Comparison of ENCODE assay signal across 20 cellular contexts in genomic region chr5:97075649-97076048, GRCh38.
DNase-seq lines count a peak whose midpoint lies in the region; ATAC-seq and TF ChIP-seq lines count a peak whose summit lies in the region.
"Had no signal": no experiment of that assay in that cellular context is flagged by ENCODE, and none has a peak within 500 bp of the region (broad histone marks: within the 10 kb centered on the region; RNA-seq: fewer than 3 reads in every experiment).

No MANE protein-coding gene starts in this region.

- H3K27ac ChIP-seq in neural cell (ENCODE audit: low read length) (peak overlapping the region; percentile 1), upper lobe of right lung (no peak overlapping the region), suprapubic skin (no peak overlapping the region), RWPE1 (no peak overlapping the region)
- H3K27ac ChIP-seq: GM23248, HL-60 had no signal

- no peak overlapping the region for H3K9ac ChIP-seq in neural cell (ENCODE audit: low read length)
- H3K9ac ChIP-seq: GM23248 had no signal

- H3K4me3 ChIP-seq in neural cell (ENCODE audit: low read length) (peak overlapping the region; percentile 4), upper lobe of right lung (no peak overlapping the region), suprapubic skin (no peak overlapping the region)
- H3K4me3 ChIP-seq: GM23248, HAP-1 had no signal

- H3K27me3 ChIP-seq in neural cell (ENCODE audit: insufficient read depth, low read depth, low read length), result no peaks in the 10 kb centered on the region
- H3K27me3 ChIP-seq in upper lobe of right lung, result peaks cover 3% of the 10 kb centered on the region
- H3K27me3 ChIP-seq in suprapubic skin, result no peaks in the 10 kb centered on the region

- no peak for TF ChIP-seq RAD21 in neural cell (conservative IDR thresholded peaks at IDR 0.05)

- H3K9me2 ChIP-seq in neural cell (ENCODE audit: insufficient read depth, low read length), result no peaks in the 10 kb centered on the region

- no peak overlapping the region for H3K27ac Mint-ChIP-seq in IgD-negative memory B cell

- H3K4me2 ChIP-seq in neural cell (ENCODE audit: low read length), result no peak overlapping the region

- no peak overlapping the region for H2AFZ ChIP-seq in neural cell (ENCODE audit: low read depth, low read length)
- H2AFZ ChIP-seq: GM23248 had no signal

- peaks cover 29 to 40% (median 30%) of the 10 kb centered on the region in 3 donors for H3K4me1 Mint-ChIP-seq in IgD-negative memory B cell

- TF ChIP-seq POLR2A in suprapubic skin (IDR thresholded peaks at IDR 0.05), result no peak

- H3K36me3 Mint-ChIP-seq in IgD-negative memory B cell, result peaks cover 2% of the 10 kb centered on the region
- H3K36me3 Mint-ChIP-seq: CD14-positive monocyte had no signal

- no peaks in the 10 kb centered on the region for H3K9me3 ChIP-seq in neural cell (ENCODE audit: low read length)
- H3K9me3 ChIP-seq in upper lobe of right lung, result no peaks in the 10 kb centered on the region
- H3K9me3 ChIP-seq in suprapubic skin, result no peaks in the 10 kb centered on the region
- H3K9me3 ChIP-seq: HAP-1 had no signal

- no peaks in the 10 kb centered on the region for H4K20me1 ChIP-seq in neural cell (ENCODE audit: insufficient read depth)

- CTCF ChIA-PET in RWPE1 (lab: Yijun Ruan, JAX), result no interaction called here

- POLR2A ChIA-PET in RWPE1 (lab: Yijun Ruan, JAX; ENCODE audit: low non-redundant PET), result no interaction called here

- peaks cover 0 to 2% (median 0%) of the 10 kb centered on the region in 3 donors for H3K9me3 Mint-ChIP-seq in IgD-negative memory B cell
- H3K9me3 Mint-ChIP-seq: CD14-positive monocyte had no signal

- H3K4me1 ChIP-seq in upper lobe of right lung (no peaks in the 10 kb centered on the region), suprapubic skin (peaks cover 10% of the 10 kb centered on the region)
- H3K4me1 ChIP-seq: HAP-1 had no signal

- peak; percentile 76 for DNase-seq in glomerular visceral epithelial cell (ENCODE audit: extremely low spot score)
- DNase-seq in upper lobe of right lung, result no peak
- no peak for DNase-seq in suprapubic skin (ENCODE audit: low spot score in 2 of 2)
- no peak for DNase-seq in RWPE1 (ENCODE audit: low spot score)
- DNase-seq: AML-193, DMS153, GDM1, GM23248, Karpas-422, NCI-H1048, NCI-H1436, NCI-H1930, NCI-H526, PC-3 had no signal

- intact Hi-C loops in upper lobe of right lung (cut with DNase I), result no loop called here

- H3K27me3 Mint-ChIP-seq in IgD-negative memory B cell, result no peaks in the 10 kb centered on the region

- H3K79me2 ChIP-seq in neural cell (replicated peaks; ENCODE audit: insufficient read depth, low read length), result no peaks in the 10 kb centered on the region

- H3K36me3 ChIP-seq in neural cell (ENCODE audit: insufficient read depth, low read length) (no peaks in the 10 kb centered on the region), upper lobe of right lung (no peaks in the 10 kb centered on the region), suprapubic skin (no peaks in the 10 kb centered on the region)
- H3K36me3 ChIP-seq: HAP-1 had no signal

- TF ChIP-seq EP300 in neural cell (conservative IDR thresholded peaks at IDR 0.05; ENCODE audit: poor library complexity, severe bottlenecking), result no peak
- no peak for TF ChIP-seq EP300 in suprapubic skin (IDR thresholded peaks at IDR 0.05)

- TF ChIP-seq CTCF in neural cell (IDR thresholded peaks at IDR 0.05; ENCODE audit: poor library complexity, severe bottlenecking) (no peak), upper lobe of right lung (IDR thresholded peaks at IDR 0.05) (no peak), suprapubic skin (IDR thresholded peaks at IDR 0.05) (no peak), RWPE1 (conservative IDR thresholded peaks at IDR 0.05; ENCODE audit: low read depth) (no peak)

- 77% methylated on average over 5 of the region's 5 CpGs for WGBS in suprapubic skin

- H3K4me3 Mint-ChIP-seq in IgD-negative memory B cell, result peak overlapping the region in 3 of 4 donors; percentile 2 to 69 (median 10)
- H3K4me3 Mint-ChIP-seq: CD14-positive monocyte had no signal

- ATAC-seq in GM21825 (IDR thresholded peaks at IDR 0.05; ENCODE audit: unreplicated experiment), result no peak
- ATAC-seq in upper lobe of right lung, result no peak
- ATAC-seq: PC-3 had no signal

- no peaks in the 10 kb centered on the region for H3F3A ChIP-seq in neural cell (ENCODE audit: insufficient read depth, low read length, poor library complexity, severe bottlenecking)

TF ChIP-seq in neural cell, 6 proteins besides CTCF, POLR2A, EP300 and RAD21:
- TF ChIP-seq EZH2 (IDR thresholded peaks at IDR 0.05; ENCODE audit: borderline replicate concordance, insufficient read depth, low read length, poor library complexity, severe bottlenecking) (no peak), TAF1 (IDR thresholded peaks at IDR 0.05; ENCODE audit: low read depth) (no peak), POLR2AphosphoS5 (IDR thresholded peaks at IDR 0.05) (no peak), SMC3 (conservative IDR thresholded peaks at IDR 0.05; ENCODE audit: poor library complexity) (no peak), REST (IDR thresholded peaks at IDR 0.05; ENCODE audit: borderline replicate concordance) (no peak), MXI1 (conservative IDR thresholded peaks at IDR 0.05; ENCODE audit: poor library complexity, severe bottlenecking) (no peak)
TF ChIP-seq in neural cell: peak in this region for 0.
